Comparison of ENCODE assay signal across 8 cellular contexts in genomic region chr1:8397511-8397910, GRCh38.
DNase-seq lines count a peak whose midpoint lies in the region; TF ChIP-seq lines count a peak whose summit lies in the region.

No MANE protein-coding gene starts in this region.

- H3K4me1 Mint-ChIP-seq in chondrocyte (ENCODE audit: low read depth) (peaks cover 58% of the 10 kb centered on the region), osteocyte (ENCODE audit: unreplicated experiment) (peaks cover 54% of the 10 kb centered on the region)

- no peaks in the 10 kb centered on the region for H3K27me3 Mint-ChIP-seq in chondrocyte (ENCODE audit: low read depth)
- H3K27me3 Mint-ChIP-seq in osteocyte (ENCODE audit: unreplicated experiment) = no peaks in the 10 kb centered on the region

- H3K27ac Mint-ChIP-seq in chondrocyte (ENCODE audit: unreplicated experiment) = peak overlapping the region; percentile 78
- H3K27ac Mint-ChIP-seq in osteocyte (ENCODE audit: unreplicated experiment) = peak overlapping the region; percentile 71

- peak; percentile 18 for DNase-seq in stimulated activated CD4-positive, alpha-beta T cell treated with anti-CD3 and anti-CD28 coated beads, Interleukin-1b, Interleukin-23, amount 100 ng/mL, for 48 hours
- DNase-seq in stimulated activated CD4-positive, alpha-beta T cell treated with anti-CD3 and anti-CD28 coated beads, Interleukin-2, amount 100 ng/mL, for 48 hours = no peak
- DNase-seq in M059J (ENCODE audit: low read depth) = peak; percentile 67
- no peak for DNase-seq in chondrocyte (ENCODE audit: low spot score)
- DNase-seq in osteocyte (ENCODE audit: extremely low spot score, unreplicated experiment) = no peak
- no peak for DNase-seq in NCI-H345 treated with DMSO at 0.1 percent for 48 hours (lab: John Stamatoyannopoulos, UW; ENCODE audit: unreplicated experiment)
- no peak for DNase-seq in hypothalamus (lab: John Stamatoyannopoulos, UW)
- no peak for DNase-seq in DMS153 treated with DMSO at 0.1 percent for 48 hours (lab: John Stamatoyannopoulos, UW; ENCODE audit: unreplicated experiment)

- H3K9me3 Mint-ChIP-seq in chondrocyte (ENCODE audit: low read depth) = no peaks in the 10 kb centered on the region
- no peaks in the 10 kb centered on the region for H3K9me3 Mint-ChIP-seq in osteocyte (ENCODE audit: unreplicated experiment)

- H3K4me3 Mint-ChIP-seq in chondrocyte (ENCODE audit: unreplicated experiment) = no peak overlapping the region
- no peak overlapping the region for H3K4me3 Mint-ChIP-seq in osteocyte (ENCODE audit: unreplicated experiment)

- no peak for TF ChIP-seq CTCF in chondrocyte (IDR thresholded peaks at IDR 0.05)
- TF ChIP-seq CTCF in osteocyte (IDR thresholded peaks at IDR 0.05) = no peak

- peaks cover 3% of the 10 kb centered on the region for H3K36me3 Mint-ChIP-seq in chondrocyte (ENCODE audit: low read depth)
- H3K36me3 Mint-ChIP-seq in osteocyte (ENCODE audit: unreplicated experiment) = peaks cover 25% of the 10 kb centered on the region

Comparison
In these comparisons a context has a peak if more than half of its experiments do, and no peak if none do; other contexts are left out.
1. DNase-seq: peak in stimulated activated CD4-positive, alpha-beta T cell treated with anti-CD3 and anti-CD28 coated beads, Interleukin-1b, Interleukin-23, amount 100 ng/mL, for 48 hours (single experiment) and M059J (single experiment); none in stimulated activated CD4-positive, alpha-beta T cell treated with anti-CD3 and anti-CD28 coated beads, Interleukin-2, amount 100 ng/mL, for 48 hours (0 of 2), chondrocyte (single experiment), osteocyte (single experiment), NCI-H345 treated with DMSO at 0.1 percent for 48 hours (single experiment), hypothalamus (0 of 51) and DMS153 treated with DMSO at 0.1 percent for 48 hours (single experiment).